2 cellular contexts compared by ENCODE assay signal in the genomic region with DNA sequence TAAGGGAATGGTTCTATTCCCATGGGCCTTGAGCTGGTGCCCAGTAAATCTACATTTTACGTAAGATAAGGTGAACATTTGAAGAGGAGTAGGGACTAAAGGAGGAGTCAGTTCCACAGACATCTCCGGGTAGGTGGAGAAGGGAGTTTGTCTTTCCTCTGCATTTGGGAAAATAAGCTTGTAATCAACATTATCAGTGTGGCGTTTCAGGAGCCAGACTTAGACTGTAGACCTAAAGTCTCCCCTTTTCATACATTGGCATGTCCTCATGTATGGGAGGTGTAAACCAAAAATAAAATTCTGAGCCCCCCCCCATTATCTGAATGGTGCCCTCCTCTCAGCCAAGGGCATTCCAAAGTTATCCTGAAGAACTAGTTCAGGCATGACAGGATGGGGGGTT.
TF ChIP-seq lines count a peak whose summit lies in the region.

No MANE protein-coding gene starts in this region.

TF ChIP-seq in GM23338, 12 proteins besides CTCF, POLR2A, EP300 and RAD21 (continued from another document):
- TF ChIP-seq, protein P1, sequence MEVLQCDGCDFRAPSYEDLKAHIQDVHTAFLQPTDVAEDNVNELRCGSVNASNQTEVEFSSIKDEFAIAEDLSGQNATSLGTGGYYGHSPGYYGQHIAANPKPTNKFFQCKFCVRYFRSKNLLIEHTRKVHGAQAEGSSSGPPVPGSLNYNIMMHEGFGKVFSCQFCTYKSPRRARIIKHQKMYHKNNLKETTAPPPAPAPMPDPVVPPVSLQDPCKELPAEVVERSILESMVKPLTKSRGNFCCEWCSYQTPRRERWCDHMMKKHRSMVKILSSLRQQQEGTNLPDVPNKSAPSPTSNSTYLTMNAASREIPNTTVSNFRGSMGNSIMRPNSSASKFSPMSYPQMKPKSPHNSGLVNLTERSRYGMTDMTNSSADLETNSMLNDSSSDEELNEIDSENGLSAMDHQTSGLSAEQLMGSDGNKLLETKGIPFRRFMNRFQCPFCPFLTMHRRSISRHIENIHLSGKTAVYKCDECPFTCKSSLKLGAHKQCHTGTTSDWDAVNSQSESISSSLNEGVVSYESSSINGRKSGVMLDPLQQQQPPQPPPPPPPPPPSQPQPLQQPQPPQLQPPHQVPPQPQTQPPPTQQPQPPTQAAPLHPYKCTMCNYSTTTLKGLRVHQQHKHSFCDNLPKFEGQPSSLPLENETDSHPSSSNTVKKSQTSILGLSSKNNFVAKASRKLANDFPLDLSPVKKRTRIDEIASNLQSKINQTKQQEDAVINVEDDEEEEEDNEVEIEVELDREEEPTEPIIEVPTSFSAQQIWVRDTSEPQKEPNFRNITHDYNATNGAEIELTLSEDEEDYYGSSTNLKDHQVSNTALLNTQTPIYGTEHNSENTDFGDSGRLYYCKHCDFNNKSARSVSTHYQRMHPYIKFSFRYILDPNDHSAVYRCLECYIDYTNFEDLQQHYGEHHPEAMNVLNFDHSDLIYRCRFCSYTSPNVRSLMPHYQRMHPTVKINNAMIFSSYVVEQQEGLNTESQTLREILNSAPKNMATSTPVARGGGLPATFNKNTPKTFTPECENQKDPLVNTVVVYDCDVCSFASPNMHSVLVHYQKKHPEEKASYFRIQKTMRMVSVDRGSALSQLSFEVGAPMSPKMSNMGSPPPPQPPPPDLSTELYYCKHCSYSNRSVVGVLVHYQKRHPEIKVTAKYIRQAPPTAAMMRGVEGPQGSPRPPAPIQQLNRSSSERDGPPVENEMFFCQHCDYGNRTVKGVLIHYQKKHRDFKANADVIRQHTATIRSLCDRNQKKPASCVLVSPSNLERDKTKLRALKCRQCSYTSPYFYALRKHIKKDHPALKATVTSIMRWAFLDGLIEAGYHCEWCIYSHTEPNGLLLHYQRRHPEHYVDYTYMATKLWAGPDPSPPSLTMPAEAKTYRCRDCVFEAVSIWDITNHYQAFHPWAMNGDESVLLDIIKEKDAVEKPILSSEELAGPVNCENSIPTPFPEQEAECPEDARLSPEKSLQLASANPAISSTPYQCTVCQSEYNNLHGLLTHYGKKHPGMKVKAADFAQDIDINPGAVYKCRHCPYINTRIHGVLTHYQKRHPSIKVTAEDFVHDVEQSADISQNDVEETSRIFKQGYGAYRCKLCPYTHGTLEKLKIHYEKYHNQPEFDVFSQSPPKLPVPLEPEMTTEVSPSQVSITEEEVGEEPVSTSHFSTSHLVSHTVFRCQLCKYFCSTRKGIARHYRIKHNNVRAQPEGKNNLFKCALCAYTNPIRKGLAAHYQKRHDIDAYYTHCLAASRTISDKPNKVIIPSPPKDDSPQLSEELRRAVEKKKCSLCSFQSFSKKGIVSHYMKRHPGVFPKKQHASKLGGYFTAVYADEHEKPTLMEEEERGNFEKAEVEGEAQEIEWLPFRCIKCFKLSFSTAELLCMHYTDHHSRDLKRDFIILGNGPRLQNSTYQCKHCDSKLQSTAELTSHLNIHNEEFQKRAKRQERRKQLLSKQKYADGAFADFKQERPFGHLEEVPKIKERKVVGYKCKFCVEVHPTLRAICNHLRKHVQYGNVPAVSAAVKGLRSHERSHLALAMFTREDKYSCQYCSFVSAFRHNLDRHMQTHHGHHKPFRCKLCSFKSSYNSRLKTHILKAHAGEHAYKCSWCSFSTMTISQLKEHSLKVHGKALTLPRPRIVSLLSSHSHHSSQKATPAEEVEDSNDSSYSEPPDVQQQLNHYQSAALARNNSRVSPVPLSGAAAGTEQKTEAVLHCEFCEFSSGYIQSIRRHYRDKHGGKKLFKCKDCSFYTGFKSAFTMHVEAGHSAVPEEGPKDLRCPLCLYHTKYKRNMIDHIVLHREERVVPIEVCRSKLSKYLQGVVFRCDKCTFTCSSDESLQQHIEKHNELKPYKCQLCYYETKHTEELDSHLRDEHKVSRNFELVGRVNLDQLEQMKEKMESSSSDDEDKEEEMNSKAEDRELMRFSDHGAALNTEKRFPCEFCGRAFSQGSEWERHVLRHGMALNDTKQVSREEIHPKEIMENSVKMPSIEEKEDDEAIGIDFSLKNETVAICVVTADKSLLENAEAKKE (CRISPR knock-in tag; IDR thresholded peaks at IDR 0.05) = no peak
- TF ChIP-seq EZH2phosphoT487 (IDR thresholded peaks at IDR 0.05; ENCODE audit: unreplicated experiment) (no peak), NANOG (IDR thresholded peaks at IDR 0.05; ENCODE audit: borderline replicate concordance) (no peak), ZNF114 (CRISPR knock-in tag; IDR thresholded peaks at IDR 0.05) (no peak)
- TF ChIP-seq, protein P2, sequence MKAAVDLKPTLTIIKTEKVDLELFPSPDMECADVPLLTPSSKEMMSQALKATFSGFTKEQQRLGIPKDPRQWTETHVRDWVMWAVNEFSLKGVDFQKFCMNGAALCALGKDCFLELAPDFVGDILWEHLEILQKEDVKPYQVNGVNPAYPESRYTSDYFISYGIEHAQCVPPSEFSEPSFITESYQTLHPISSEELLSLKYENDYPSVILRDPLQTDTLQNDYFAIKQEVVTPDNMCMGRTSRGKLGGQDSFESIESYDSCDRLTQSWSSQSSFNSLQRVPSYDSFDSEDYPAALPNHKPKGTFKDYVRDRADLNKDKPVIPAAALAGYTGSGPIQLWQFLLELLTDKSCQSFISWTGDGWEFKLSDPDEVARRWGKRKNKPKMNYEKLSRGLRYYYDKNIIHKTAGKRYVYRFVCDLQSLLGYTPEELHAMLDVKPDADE (IDR thresholded peaks at IDR 0.05) = no peak
TF ChIP-seq in GM23338: peak in this region for 0.

TF ChIP-seq in WTC11, 78 proteins besides CTCF, POLR2A, EP300 and RAD21 (continued from another document):
- TF ChIP-seq, protein P3, sequence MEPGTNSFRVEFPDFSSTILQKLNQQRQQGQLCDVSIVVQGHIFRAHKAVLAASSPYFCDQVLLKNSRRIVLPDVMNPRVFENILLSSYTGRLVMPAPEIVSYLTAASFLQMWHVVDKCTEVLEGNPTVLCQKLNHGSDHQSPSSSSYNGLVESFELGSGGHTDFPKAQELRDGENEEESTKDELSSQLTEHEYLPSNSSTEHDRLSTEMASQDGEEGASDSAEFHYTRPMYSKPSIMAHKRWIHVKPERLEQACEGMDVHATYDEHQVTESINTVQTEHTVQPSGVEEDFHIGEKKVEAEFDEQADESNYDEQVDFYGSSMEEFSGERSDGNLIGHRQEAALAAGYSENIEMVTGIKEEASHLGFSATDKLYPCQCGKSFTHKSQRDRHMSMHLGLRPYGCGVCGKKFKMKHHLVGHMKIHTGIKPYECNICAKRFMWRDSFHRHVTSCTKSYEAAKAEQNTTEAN (CRISPR knock-in tag; IDR thresholded peaks at IDR 0.05) = no peak
- no peak for TF ChIP-seq TP53 (CRISPR knock-in tag; IDR thresholded peaks at IDR 0.05)
- TF ChIP-seq, protein P4, sequence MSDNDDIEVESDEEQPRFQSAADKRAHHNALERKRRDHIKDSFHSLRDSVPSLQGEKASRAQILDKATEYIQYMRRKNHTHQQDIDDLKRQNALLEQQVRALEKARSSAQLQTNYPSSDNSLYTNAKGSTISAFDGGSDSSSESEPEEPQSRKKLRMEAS (CRISPR knock-in tag; IDR thresholded peaks at IDR 0.05) = no peak
- TF ChIP-seq ESRRA (CRISPR knock-in tag; IDR thresholded peaks at IDR 0.05; ENCODE audit: borderline replicate concordance) = no peak
- no peak for TF ChIP-seq NFE2L1 (CRISPR knock-in tag; IDR thresholded peaks at IDR 0.05)
- TF ChIP-seq ZNF671 (CRISPR knock-in tag; IDR thresholded peaks at IDR 0.05) = no peak
- no peak for TF ChIP-seq CBFB (CRISPR knock-in tag; IDR thresholded peaks at IDR 0.05; ENCODE audit: low read depth)
- no peak for TF ChIP-seq TEAD1 (CRISPR knock-in tag; IDR thresholded peaks at IDR 0.05)
- TF ChIP-seq, protein P5, sequence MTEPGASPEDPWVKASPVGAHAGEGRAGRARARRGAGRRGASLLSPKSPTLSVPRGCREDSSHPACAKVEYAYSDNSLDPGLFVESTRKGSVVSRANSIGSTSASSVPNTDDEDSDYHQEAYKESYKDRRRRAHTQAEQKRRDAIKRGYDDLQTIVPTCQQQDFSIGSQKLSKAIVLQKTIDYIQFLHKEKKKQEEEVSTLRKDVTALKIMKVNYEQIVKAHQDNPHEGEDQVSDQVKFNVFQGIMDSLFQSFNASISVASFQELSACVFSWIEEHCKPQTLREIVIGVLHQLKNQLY (CRISPR knock-in tag; IDR thresholded peaks at IDR 0.05) = no peak
